23 cellular contexts compared by ENCODE assay signal in genomic region chr7:131292141-131292905, GRCh38.
"Had no signal": no experiment of that assay in that cellular context is flagged by ENCODE, and none has a peak within 500 bp of the region (broad histone marks: within the 10 kb centered on the region; RNA-seq: fewer than 3 reads in every experiment).

No MANE protein-coding gene starts in this region.

- H3K36me3 ChIP-seq: adrenal gland, gastrocnemius medialis, left lung, neural progenitor cell, suprapubic skin, vagina had no signal

- H3K27me3 Mint-ChIP-seq: activated naive CD4-positive, alpha-beta T cell treated with anti-CD3 and anti-CD28 coated beads, Interleukin-2, amount 10 ng/mL, durations not matched to agents 7 days and 5 days; activated T-cell treated with anti-CD3 and anti-CD28 coated beads, Interleukin-2, amount 50 U/mL, for 24 hours; memory B cell; naive B cell; stimulated activated naive CD8-positive, alpha-beta T cell treated with anti-CD3 and anti-CD28 coated beads, Interleukin-15, amount 100 ng/mL, for 72 hours had no signal

- H3K9me3 ChIP-seq: adrenal gland, gastrocnemius medialis, left lung, mucosa of descending colon, psoas muscle, suprapubic skin, vagina had no signal

- H3K4me3 ChIP-seq: adrenal gland, gastrocnemius medialis, left lung, mucosa of descending colon, neural progenitor cell, psoas muscle, smooth muscle cell, suprapubic skin, vagina had no signal

- H3K27ac ChIP-seq: adrenal gland, left lung, neural progenitor cell, psoas muscle, suprapubic skin, vagina had no signal

- H2AFZ ChIP-seq: neural progenitor cell had no signal

- H3K4me1 ChIP-seq: adrenal gland, left lung, neural progenitor cell, psoas muscle had no signal

- H3K4me1 Mint-ChIP-seq: activated CD4-positive, alpha-beta T cell treated with anti-CD3 and anti-CD28 coated beads, Interleukin-2, amount 10 ng/mL, durations not matched to agents 24 days and 14 days; activated naive CD4-positive, alpha-beta T cell treated with anti-CD3 and anti-CD28 coated beads, Interleukin-2, amount 10 ng/mL, durations not matched to agents 7 days and 5 days; memory B cell; naive B cell; neural progenitor cell; stimulated activated naive CD8-positive, alpha-beta T cell treated with anti-CD3 and anti-CD28 coated beads, Interleukin-15, amount 100 ng/mL, for 72 hours had no signal

- H3K4me2 ChIP-seq: neural progenitor cell, smooth muscle cell had no signal

- H3K27ac Mint-ChIP-seq: activated CD4-positive, alpha-beta T cell treated with anti-CD3 and anti-CD28 coated beads, Interleukin-2, amount 10 ng/mL, durations not matched to agents 24 days and 14 days; activated CD8-positive, alpha-beta T cell treated with anti-CD3 and anti-CD28 coated beads, Interleukin-2, amount 10 ng/mL, durations not matched to agents 7 days and 5 days; activated naive CD4-positive, alpha-beta T cell treated with anti-CD3 and anti-CD28 coated beads, Interleukin-2, amount 10 ng/mL, durations not matched to agents 7 days and 5 days; activated T-cell treated with anti-CD3 and anti-CD28 coated beads, Interleukin-2, amount 50 U/mL, for 24 hours; effector memory CD8-positive, alpha-beta T cell; memory B cell; neural progenitor cell had no signal

- H3K36me3 Mint-ChIP-seq: neural progenitor cell had no signal

- H3K9me3 Mint-ChIP-seq: effector memory CD8-positive, alpha-beta T cell; neural progenitor cell had no signal

- DNase-seq: activated CD4-positive, alpha-beta T cell treated with anti-CD3 and anti-CD28 coated beads, Interleukin-2, amount 10 ng/mL, durations not matched to agents 24 days and 14 days; activated CD4-positive, CD25-positive, alpha-beta regulatory T cell; activated CD8-positive, alpha-beta T cell treated with anti-CD3 and anti-CD28 coated beads, Interleukin-2, amount 10 ng/mL, durations not matched to agents 7 days and 5 days; activated naive CD4-positive, alpha-beta T cell treated with anti-CD3 and anti-CD28 coated beads, Interleukin-2, amount 10 ng/mL, durations not matched to agents 7 days and 5 days; activated T-cell treated with anti-CD3 and anti-CD28 coated beads, Interleukin-2, amount 50 U/mL, for 24 hours; adrenal gland; effector memory CD8-positive, alpha-beta T cell; kidney; left lung; mucosa of descending colon; naive B cell; stimulated activated CD4-positive, alpha-beta T cell treated with anti-CD3 and anti-CD28 coated beads, Interleukin-4, amount 100 ng/mL, for 1 hour; stimulated activated naive CD8-positive, alpha-beta T cell treated with anti-CD3 and anti-CD28 coated beads, Interleukin-15, amount 100 ng/mL, for 72 hours; T-helper 1 cell; T-helper 9 cell; trophoblast cell had no signal

- H3K9ac ChIP-seq: neural progenitor cell had no signal

- H3K27me3 ChIP-seq: adrenal gland, gastrocnemius medialis, left lung, neural progenitor cell, suprapubic skin, vagina had no signal

- ATAC-seq: activated CD8-positive, alpha-beta T cell treated with anti-CD3 and anti-CD28 coated beads, Interleukin-2, amount 10 ng/mL, durations not matched to agents 7 days and 5 days; effector memory CD8-positive, alpha-beta T cell; mucosa of descending colon; stimulated activated naive CD8-positive, alpha-beta T cell treated with anti-CD3 and anti-CD28 coated beads, Interleukin-15, amount 100 ng/mL, for 72 hours had no signal

- H3K4me3 Mint-ChIP-seq: activated CD4-positive, alpha-beta T cell treated with anti-CD3 and anti-CD28 coated beads, Interleukin-2, amount 10 ng/mL, durations not matched to agents 24 days and 14 days; activated CD8-positive, alpha-beta T cell treated with anti-CD3 and anti-CD28 coated beads, Interleukin-2, amount 10 ng/mL, durations not matched to agents 7 days and 5 days; activated naive CD4-positive, alpha-beta T cell treated with anti-CD3 and anti-CD28 coated beads, Interleukin-2, amount 10 ng/mL, durations not matched to agents 7 days and 5 days; activated T-cell treated with anti-CD3 and anti-CD28 coated beads, Interleukin-2, amount 50 U/mL, for 24 hours; effector memory CD8-positive, alpha-beta T cell; memory B cell; naive B cell; neural progenitor cell; stimulated activated naive CD8-positive, alpha-beta T cell treated with anti-CD3 and anti-CD28 coated beads, Interleukin-15, amount 100 ng/mL, for 72 hours had no signal
